Comparison of ENCODE assay signal across 1 cellular context in the genomic region with DNA sequence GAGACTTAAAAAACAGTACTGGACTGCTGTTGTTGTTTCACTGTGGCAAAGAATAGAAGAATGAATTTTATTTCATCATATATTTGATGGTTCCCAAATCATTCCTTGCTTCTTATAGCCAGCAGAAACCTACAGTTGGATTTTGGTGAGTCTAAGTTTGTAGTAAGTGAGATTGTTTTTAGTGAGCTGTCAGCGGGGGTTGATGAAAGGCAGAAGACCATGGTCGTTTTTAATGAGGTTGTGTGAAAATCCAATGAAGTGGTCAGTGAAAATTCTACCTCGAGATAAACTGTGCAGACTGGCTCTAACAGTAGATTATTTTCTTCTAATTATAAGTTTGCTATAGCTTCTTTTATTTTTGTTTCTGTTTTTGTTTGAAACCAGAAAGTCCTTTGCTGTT.
TF ChIP-seq lines count a peak whose summit lies in the region.

No MANE protein-coding gene starts in this region.

TF ChIP-seq in K562, 482 proteins besides CTCF, POLR2A, EP300 and RAD21:
- TF ChIP-seq GTF2A2 (tag; IDR thresholded peaks at IDR 0.05), result no peak
